16 cellular contexts compared by ENCODE assay signal in genomic region chr20:44135811-44136204, GRCh38. TPM values are rescaled to one million over a fixed set of nuclear protein-coding genes. Genes with fewer than 3 reads are reported as not detected.
DNase-seq lines count a peak whose midpoint lies in the region; ATAC-seq and TF ChIP-seq lines count a peak whose summit lies in the region.
"Had no signal": no experiment of that assay in that cellular context is flagged by ENCODE, and none has a peak within 500 bp of the region (broad histone marks: within the 10 kb centered on the region; RNA-seq: fewer than 3 reads in every experiment).

No MANE protein-coding gene starts in this region.

- TF ChIP-seq CTCF in endodermal cell (conservative IDR thresholded peaks at IDR 0.05) = no peak
- no peak for TF ChIP-seq CTCF in psoas muscle (IDR thresholded peaks at IDR 0.05)

- H3K27me3 Mint-ChIP-seq in stimulated activated naive CD8-positive, alpha-beta T cell treated with anti-CD3 and anti-CD28 coated beads, Interleukin-15, amount 100 ng/mL, for 72 hours = peaks cover 22% of the 10 kb centered on the region
- no peaks in the 10 kb centered on the region for H3K27me3 Mint-ChIP-seq in endodermal cell (ENCODE audit: insufficient read depth)

- H3K9me3 ChIP-seq in endodermal cell (ENCODE audit: control insufficient read depth, low read length) (no peaks in the 10 kb centered on the region), psoas muscle (no peaks in the 10 kb centered on the region), GM23248 (ENCODE audit: low read depth) (no peaks in the 10 kb centered on the region)
- H3K9me3 ChIP-seq: body of pancreas, mucosa of descending colon had no signal

- no peaks in the 10 kb centered on the region for H3K36me3 Mint-ChIP-seq in endodermal cell (ENCODE audit: low read depth)

- H3K4me1 Mint-ChIP-seq in stimulated activated naive CD8-positive, alpha-beta T cell treated with anti-CD3 and anti-CD28 coated beads, Interleukin-15, amount 100 ng/mL, for 72 hours = no peaks in the 10 kb centered on the region
- peaks cover 3% of the 10 kb centered on the region for H3K4me1 Mint-ChIP-seq in endodermal cell

- no peak overlapping the region for H3K4me3 Mint-ChIP-seq in stimulated activated naive CD8-positive, alpha-beta T cell treated with anti-CD3 and anti-CD28 coated beads, Interleukin-15, amount 100 ng/mL, for 72 hours
- H3K4me3 Mint-ChIP-seq in endodermal cell = no peak overlapping the region
- H3K4me3 Mint-ChIP-seq: stimulated activated naive CD8-positive, alpha-beta T cell treated with anti-CD3 and anti-CD28 coated beads, Interleukin-15, Interleukin-2, amounts not matched to agents 100 ng/mL and 50 ng/mL, for 24 hours had no signal

- 93 to 100% methylated on average over 1 of the region's 1 CpG for WGBS in endodermal cell (ENCODE audit: insufficient coverage in 1 of 2, insufficient read length in 1 of 2), 2 experiments
- 68 to 84% (median 82%) methylated on average over 1 of the region's 1 CpG for WGBS in psoas muscle, 3 donors
- 53 to 68% methylated on average over 1 of the region's 1 CpG for WGBS in GM23248 (ENCODE audit: low coverage in 1 of 2, low lambda C conversion rate in 2 of 2, missing lambda C conversion rate in 2 of 2), 2 experiments

- no peaks in the 10 kb centered on the region for H3K79me2 ChIP-seq in GM23248 (ENCODE audit: insufficient read depth)

- DNase-seq in stimulated activated naive CD8-positive, alpha-beta T cell treated with anti-CD3 and anti-CD28 coated beads, Interleukin-15, amount 100 ng/mL, for 72 hours = no peak
- DNase-seq in stimulated activated naive CD8-positive, alpha-beta T cell treated with anti-CD3 and anti-CD28 coated beads, Interleukin-15, Interleukin-2, amounts not matched to agents 100 U/mL and 50 U/mL, for 24 hours = no peak
- peak; percentile 20 for DNase-seq in endodermal cell
- DNase-seq in psoas muscle = no peak
- no peak for DNase-seq in dedifferentiated amniotic fluid mesenchymal stem cell (ENCODE audit: extremely low spot score)
- no peak for DNase-seq in NCI-H226
- no peak for DNase-seq in GM23248
- DNase-seq: activated gamma-delta T cell treated with Interleukin-2 at 50 U/mL for 16 hours, body of pancreas, kidney glomerular epithelial cell, mucosa of descending colon, NCI-H1417 treated with DMSO at 0.1 percent for 48 hours, SW 1271 had no signal

- H3K27ac ChIP-seq in endodermal cell (ENCODE audit: low read depth, low read length) (no peak overlapping the region), psoas muscle (peak overlapping the region; percentile 91), GM23248 (no peak overlapping the region)
- H3K27ac ChIP-seq: body of pancreas, VCaP had no signal

- H3K9me3 Mint-ChIP-seq in stimulated activated naive CD8-positive, alpha-beta T cell treated with anti-CD3 and anti-CD28 coated beads, Interleukin-15, amount 100 ng/mL, for 72 hours = no peaks in the 10 kb centered on the region
- no peaks in the 10 kb centered on the region for H3K9me3 Mint-ChIP-seq in endodermal cell
- H3K9me3 Mint-ChIP-seq: stimulated activated naive CD8-positive, alpha-beta T cell treated with anti-CD3 and anti-CD28 coated beads, Interleukin-15, Interleukin-2, amounts not matched to agents 100 ng/mL and 50 ng/mL, for 24 hours had no signal

- H3K9me2 ChIP-seq in GM23248 (ENCODE audit: insufficient read depth) = no peaks in the 10 kb centered on the region

- peaks cover 6% of the 10 kb centered on the region for H3K4me1 ChIP-seq in endodermal cell (ENCODE audit: control insufficient read depth, insufficient read depth, low read length)
- peaks cover 49% of the 10 kb centered on the region for H3K4me1 ChIP-seq in psoas muscle
- H3K4me1 ChIP-seq in GM23248 (ENCODE audit: insufficient read depth) = 0 out of 2 replicates have a peak, but pooled peaks cover 3% of the 10 kb centered on the region
- H3K4me1 ChIP-seq: body of pancreas had no signal

- peak; percentile 65 for ATAC-seq in stimulated activated naive CD8-positive, alpha-beta T cell treated with anti-CD3 and anti-CD28 coated beads, Interleukin-15, amount 100 ng/mL, for 72 hours
- no peak for ATAC-seq in stimulated activated naive CD8-positive, alpha-beta T cell treated with anti-CD3 and anti-CD28 coated beads, Interleukin-15, Interleukin-2, amounts not matched to agents 100 U/mL and 50 U/mL, for 24 hours
- ATAC-seq in psoas muscle = no peak
- no peak for ATAC-seq in HG03196 (IDR thresholded peaks at IDR 0.05; ENCODE audit: unreplicated experiment)
- ATAC-seq: body of pancreas, mucosa of descending colon had no signal

- in situ Hi-C loops in GM23248 (cut with MboI) = no loop called here

- no peak overlapping the region for H3K4me2 ChIP-seq in GM23248 (ENCODE audit: unreplicated experiment)

- H3K9ac ChIP-seq in endodermal cell (ENCODE audit: extremely low read depth, low read length, poor library complexity, severe bottlenecking) (no peak overlapping the region), GM23248 (no peak overlapping the region)

- H3F3A ChIP-seq in GM23248 (ENCODE audit: insufficient read depth) = no peaks in the 10 kb centered on the region

- no peak overlapping the region for H2AFZ ChIP-seq in GM23248

- H3K4me3 ChIP-seq in endodermal cell (ENCODE audit: low read length) = no peak overlapping the region
- H3K4me3 ChIP-seq in psoas muscle = no peak overlapping the region
- no peak overlapping the region for H3K4me3 ChIP-seq in GM23248
- H3K4me3 ChIP-seq: body of pancreas, mucosa of descending colon had no signal

- intact Hi-C loops in psoas muscle (cut with DNase I) = no loop called here

- H3K27ac Mint-ChIP-seq in stimulated activated naive CD8-positive, alpha-beta T cell treated with anti-CD3 and anti-CD28 coated beads, Interleukin-15, amount 100 ng/mL, for 72 hours = no peak overlapping the region
- H3K27ac Mint-ChIP-seq in endodermal cell = no peak overlapping the region
- H3K27ac Mint-ChIP-seq: stimulated activated naive CD8-positive, alpha-beta T cell treated with anti-CD3 and anti-CD28 coated beads, Interleukin-15, Interleukin-2, amounts not matched to agents 100 ng/mL and 50 ng/mL, for 24 hours had no signal

- H3K36me3 ChIP-seq in endodermal cell (ENCODE audit: control insufficient read depth, insufficient read depth, low read length) (no peaks in the 10 kb centered on the region), psoas muscle (ENCODE audit: insufficient read depth in 1 of 2, low read depth in 1 of 2) (no peaks in the 10 kb centered on the region), GM23248 (ENCODE audit: low read depth) (no peaks in the 10 kb centered on the region)

- H3K27me3 ChIP-seq in endodermal cell (ENCODE audit: control insufficient read depth, insufficient read depth, low read length, poor library complexity, severe bottlenecking) (no peaks in the 10 kb centered on the region), psoas muscle (ENCODE audit: insufficient read depth in 3 of 3, low read length in 2 of 3) (no peaks in the 10 kb centered on the region), GM23248 (replicated peaks; ENCODE audit: insufficient read depth) (no peaks in the 10 kb centered on the region)
- H3K27me3 ChIP-seq: body of pancreas had no signal

- H4K20me1 ChIP-seq in GM23248 (ENCODE audit: insufficient read depth) = no peaks in the 10 kb centered on the region

RNA-seq across cellular contexts. Expression of gene JPH2, which starts 51.2 kb away (rescaled TPM):
- total RNA-seq in endodermal cell = 1 to 10 TPM in 1 of 2 donors, under 1 TPM in 1; 0.86 to 1.0 TPM
- polyA plus RNA-seq in endodermal cell (2013, experiment 1 of 2) = 2.0 TPM
- 2.2 TPM for polyA plus RNA-seq in endodermal cell (2013, experiment 2 of 2)
- 100 to 1,000 TPM in 1 of 4 donors, 10 to 100 TPM in 3; 48.0 to 145 (median 81.8) TPM for total RNA-seq in psoas muscle
- polyA plus RNA-seq in psoas muscle = 10 to 100 TPM; 13.5 to 25.1 (median 19.9) TPM
- total RNA-seq in GM23248 (2014; rRNA removed; shearing (Covaris generic)) = 7.8 and 9.7 TPM in 2 replicates
- 1.6 and 1.8 TPM in 2 replicates for polyA plus RNA-seq in GM23248 (2016; fragmentation: Nextera tagmentation; extraction: Ambion mirVana)
